ENCODE assay signal across 9 cellular contexts in the genomic region with DNA sequence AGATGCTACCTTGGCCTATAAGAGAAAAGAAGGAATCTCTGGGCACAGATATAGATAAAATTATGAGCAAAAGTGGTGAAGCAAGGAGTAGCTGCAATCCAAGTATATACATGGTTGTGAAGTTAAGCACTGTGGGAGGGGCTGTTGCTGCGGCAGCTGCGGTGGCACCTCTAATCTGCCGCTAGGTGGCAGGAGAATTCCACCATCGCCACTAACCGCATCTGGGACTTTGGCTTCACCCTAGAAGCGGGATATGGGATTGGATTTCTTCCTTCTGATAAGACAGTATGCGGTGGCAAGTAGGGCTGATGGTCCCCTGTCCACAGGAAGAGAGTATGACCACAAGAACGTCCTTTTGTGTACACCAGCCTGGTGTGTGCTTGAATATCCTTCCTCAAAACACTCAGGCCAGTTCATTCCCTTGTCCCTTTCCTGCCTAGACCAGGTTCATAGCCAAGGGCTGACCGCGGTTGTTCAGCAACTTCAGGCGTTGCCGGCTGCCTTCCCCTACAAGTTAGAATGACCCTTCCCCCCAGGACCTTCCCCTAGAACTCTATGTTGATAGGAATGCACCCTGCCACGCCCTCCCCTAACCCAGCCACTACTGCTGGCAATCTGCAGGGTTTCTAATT. TPM values are rescaled to one million over a fixed set of nuclear protein-coding genes. Genes with fewer than 3 reads are reported as not detected.
DNase-seq lines count a peak whose midpoint lies in the region; ATAC-seq and TF ChIP-seq lines count a peak whose summit lies in the region.
"Had no signal": no experiment of that assay in that cellular context is flagged by ENCODE, and none has a peak within 500 bp of the region (broad histone marks: within the 10 kb centered on the region; RNA-seq: fewer than 3 reads in every experiment).

No MANE protein-coding gene starts in this region.

- no peak overlapping the region for H3K4me3 Mint-ChIP-seq in MCF 10A (ENCODE audit: unreplicated experiment)
- H3K4me3 Mint-ChIP-seq: dendritic cell treated with granulocyte-macrophage colony-stimulating factor and Interleukin-4, amounts not matched to agents 40 ng/mL and 50 ng/mL, for 4 days had no signal

- H3K9me3 Mint-ChIP-seq in MCF 10A (ENCODE audit: unreplicated experiment), result no peaks in the 10 kb centered on the region
- H3K9me3 Mint-ChIP-seq: dendritic cell treated with granulocyte-macrophage colony-stimulating factor and Interleukin-4, amounts not matched to agents 40 ng/mL and 50 ng/mL, for 4 days had no signal

- no TSS peak for BruUV-seq in MCF 10A (replicated peaks; lab: Mats Ljungman, UMichigan)

- POLR2A ChIA-PET in RWPE1 (lab: Yijun Ruan, JAX; ENCODE audit: low non-redundant PET) (no interaction called here), MCF 10A (lab: Yijun Ruan, JAX) (interaction anchor here (0.5 kb wide), 1 partner anchor 14 kb away, joined by 3 read pairs; no protein-coding TSS in a partner anchor)

- DNase-seq in activated CD4-positive, alpha-beta T cell treated with anti-CD3 and anti-CD28 coated beads for 4 hours, result peak; percentile 4 to 21
- no peak for DNase-seq in activated CD4-positive, alpha-beta T cell treated with anti-CD3 and anti-CD28 coated beads for 1 hour
- DNase-seq in LHCN-M2 (ENCODE audit: low read depth) (peak; percentile 38), RWPE1 (ENCODE audit: low spot score) (peak; percentile 36), MCF 10A (ENCODE audit: unreplicated experiment) (peak; percentile 2), iPS-NIHi11 (ENCODE audit: low spot score) (peak; percentile 64)
- DNase-seq in stimulated activated CD4-positive, alpha-beta T cell treated with anti-CD3 and anti-CD28 coated beads, Interleukin-15, amount 100 ng/mL, for 24 hours, result peak; percentile 61

- no peaks in the 10 kb centered on the region for H3K27me3 Mint-ChIP-seq in MCF 10A (ENCODE audit: insufficient read depth, unreplicated experiment)

- no peak overlapping the region for H3K27ac Mint-ChIP-seq in MCF 10A (ENCODE audit: low read depth, unreplicated experiment)
- H3K27ac Mint-ChIP-seq: dendritic cell treated with granulocyte-macrophage colony-stimulating factor and Interleukin-4, amounts not matched to agents 40 ng/mL and 50 ng/mL, for 4 days had no signal

- TF ChIP-seq CTCF in RWPE1 (conservative IDR thresholded peaks at IDR 0.05; ENCODE audit: low read depth) (peak; percentile 87), MCF 10A (IDR thresholded peaks at IDR 0.05; ENCODE audit: unreplicated experiment) (peak; percentile 61)

- H3K4me1 Mint-ChIP-seq in MCF 10A (ENCODE audit: insufficient read depth, unreplicated experiment), result no peaks in the 10 kb centered on the region

- intact Hi-C loops in MCF 10A (cut with micrococcal nuclease), result no loop called here

- H3K36me3 Mint-ChIP-seq in MCF 10A (ENCODE audit: insufficient read depth, unreplicated experiment), result no peaks in the 10 kb centered on the region

- CTCF ChIA-PET in RWPE1 (lab: Yijun Ruan, JAX) (interaction anchor here (0.6 kb wide), 1 partner anchor 808 kb away, joined by 4 read pairs; no protein-coding TSS in a partner anchor), MCF 10A (lab: Yijun Ruan, JAX) (interaction anchor here (0.7 to 4.1 kb wide), 17 partner anchors 13 to 412 kb away, joined by 3 to 49 read pairs (median 4); no protein-coding TSS in a partner anchor)

- ATAC-seq in HG03378 (IDR thresholded peaks at IDR 0.05; ENCODE audit: unreplicated experiment), result no peak

- no peak overlapping the region for H3K27ac ChIP-seq in RWPE1

RNA-seq across cellular contexts. Expression of a gene that starts 5.1 kb away (rescaled TPM):
- total RNA-seq in LHCN-M2 (2014; rRNA removed) (0.38 and 0.40 TPM in 2 replicates), MCF 10A (2022) (not detected in 2 replicates)
- 0.29 TPM for polyA plus RNA-seq in LHCN-M2 (2012)

RNA-seq across cellular contexts. Expression of a gene that starts 44.6 kb away (rescaled TPM):
- total RNA-seq in LHCN-M2 (2014; rRNA removed) (31.4 and 33.6 TPM in 2 replicates), MCF 10A (2022) (not detected in 2 replicates)
- polyA plus RNA-seq in LHCN-M2 (2012), result 29.2 TPM

Comparison
In these comparisons a context has a peak if more than half of its experiments do, and no peak if none do; other contexts are left out.
1. RNA of a gene that starts 44.6 kb away (total RNA-seq): 31.4 to 33.6 TPM in LHCN-M2; not detected in MCF 10A; every median in the first group is over 10 times any median in the second.